8 cellular contexts compared by ENCODE assay signal in the genomic region with DNA sequence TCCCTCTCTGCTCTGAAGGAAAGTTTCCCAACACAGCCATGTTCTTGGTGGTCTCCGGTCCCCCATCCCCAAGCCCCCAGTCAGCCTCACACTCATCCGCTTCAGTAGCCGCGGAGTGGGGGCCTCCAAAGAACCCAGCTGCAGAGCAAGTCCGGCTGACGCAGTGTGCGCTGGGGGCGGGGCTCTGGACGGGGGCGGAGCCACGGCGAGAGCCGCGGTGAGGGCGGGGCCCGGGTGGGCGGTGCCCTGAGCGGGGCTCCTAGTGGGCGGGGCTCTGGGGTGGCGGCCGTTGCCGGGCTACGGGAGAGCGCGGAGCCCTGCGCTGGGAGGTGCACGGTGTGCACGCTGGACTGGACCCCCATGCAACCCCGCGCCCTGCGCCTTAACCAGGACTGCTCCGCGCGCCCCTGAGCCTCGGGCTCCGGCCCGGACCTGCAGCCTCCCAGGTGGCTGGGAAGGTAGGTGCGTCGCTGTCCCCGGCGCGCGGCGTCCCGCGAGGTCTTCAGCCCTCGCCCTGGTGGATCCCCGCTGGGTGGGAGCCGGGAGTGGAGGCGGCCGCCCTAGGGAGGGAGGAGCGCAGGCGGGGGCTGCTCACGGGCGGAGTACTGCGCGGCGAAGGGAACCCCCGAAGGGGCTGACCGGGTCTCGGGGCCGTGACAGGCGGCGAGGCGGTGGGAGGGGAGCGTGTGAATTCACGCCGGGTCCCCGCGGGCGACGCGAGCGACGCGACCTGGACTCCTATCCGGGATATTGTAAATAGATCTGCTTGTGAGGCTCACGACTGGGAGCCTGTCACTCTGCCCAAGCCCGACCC. TPM values are rescaled to one million over a fixed set of nuclear protein-coding genes. Genes with fewer than 3 reads are reported as not detected.
A peak's percentile ranks its signal among the peaks of the same experiment; 100 is the strongest.
DNase-seq lines count a peak whose midpoint lies in the region; ATAC-seq and TF ChIP-seq lines count a peak whose summit lies in the region.

No MANE protein-coding gene starts in this region.

- H3K27me3 ChIP-seq in mesendoderm (ENCODE audit: insufficient read depth, low read length, poor library complexity): peaks cover 7% of the 10 kb centered on the region

- no peak overlapping the region for H2AK5ac ChIP-seq in mesendoderm (ENCODE audit: low read length)

- H3K79me2 ChIP-seq in mesendoderm (ENCODE audit: control insufficient read depth, insufficient read depth, low read length): no peaks in the 10 kb centered on the region

- no CpG with 5 or more reads among the region's 79 CpGs for WGBS in mesendoderm (ENCODE audit: extremely low coverage, insufficient coverage, low lambda C conversion rate)

- no peak overlapping the region for H4K8ac ChIP-seq in mesendoderm (ENCODE audit: low read depth, low read length)

- no peaks in the 10 kb centered on the region for H3K36me3 ChIP-seq in mesendoderm (ENCODE audit: control insufficient read depth, insufficient read depth, low read length)

- DNase-seq in Ammon's horn (ENCODE audit: low spot score) (peak; percentile 87), NCI-H748 (lab: John Stamatoyannopoulos, UW; ENCODE audit: unreplicated experiment) (peak; percentile 96), mesendoderm (peak; percentile 91)
- DNase-seq in activated CD8-positive, alpha-beta memory T cell treated with anti-CD3 and anti-CD28 coated beads for 24 hours: peak; percentile 98
- peak; percentile 79 to 82 (median 79) for DNase-seq in effector memory CD8-positive, alpha-beta T cell
- DNase-seq in stimulated activated CD8-positive, alpha-beta memory T cell treated with anti-CD3 and anti-CD28 coated beads, Interleukin-12 subunit alpha, Interleukin-12 subunit beta, amount 100 ng/mL, for 24 hours (ENCODE audit: extremely low read depth): peak; percentile 73

- peak overlapping the region; percentile 46 for H3K9ac ChIP-seq in mesendoderm (ENCODE audit: low read length)

- H3K18ac ChIP-seq in mesendoderm (ENCODE audit: low read length): no peak overlapping the region

- H3K4me2 ChIP-seq in mesendoderm (ENCODE audit: low read length): peak overlapping the region; percentile 81

- H3K27me3 Mint-ChIP-seq in effector memory CD8-positive, alpha-beta T cell: peaks cover 43 to 78% of the 10 kb centered on the region in 2 donors

- no peak overlapping the region for H2BK15ac ChIP-seq in mesendoderm (replicated peaks; ENCODE audit: low read depth)

- no peak overlapping the region for H2BK120ac ChIP-seq in mesendoderm (ENCODE audit: low read depth, low read length)

- no peak overlapping the region for H2BK5ac ChIP-seq in mesendoderm (ENCODE audit: low read length)

- peak; percentile 87 for ATAC-seq in HG03342 (IDR thresholded peaks at IDR 0.05; ENCODE audit: unreplicated experiment)
- peak; percentile 88 for ATAC-seq in effector memory CD8-positive, alpha-beta T cell (replicated peaks)

- peak overlapping the region; percentile 72 to 76 for H3K4me3 Mint-ChIP-seq in effector memory CD8-positive, alpha-beta T cell

- H3K36me3 Mint-ChIP-seq in effector memory CD8-positive, alpha-beta T cell (ENCODE audit: insufficient read depth): no peaks in the 10 kb centered on the region

- no peak overlapping the region for H3K27ac ChIP-seq in mesendoderm (ENCODE audit: low read depth, low read length)

- H3K9me3 Mint-ChIP-seq in effector memory CD8-positive, alpha-beta T cell: peaks cover 0 to 7% of the 10 kb centered on the region in 2 donors

- peak overlapping the region; percentile 75 for H3K56ac ChIP-seq in mesendoderm (ENCODE audit: low read length)

- no peak overlapping the region for H3K27ac Mint-ChIP-seq in effector memory CD8-positive, alpha-beta T cell

- no peak overlapping the region for H3K4ac ChIP-seq in mesendoderm (ENCODE audit: low read depth, low read length)

- peak overlapping the region; percentile 43 for H3K4me3 ChIP-seq in mesendoderm (ENCODE audit: low read length)

- H3K4me1 Mint-ChIP-seq in effector memory CD8-positive, alpha-beta T cell (ENCODE audit: low read depth in 2 of 2): peaks cover 7 to 12% of the 10 kb centered on the region in 2 donors

- peak; percentile 40 for TF ChIP-seq POLR2A in GM19099 (IDR thresholded peaks at IDR 0.05; ENCODE audit: extremely low read depth, insufficient read length, low read depth)

- H4K5ac ChIP-seq in mesendoderm (ENCODE audit: low read length): no peak overlapping the region

- H3K79me1 ChIP-seq in mesendoderm (ENCODE audit: low read length): no peaks in the 10 kb centered on the region

- no peak overlapping the region for H3K23ac ChIP-seq in mesendoderm (ENCODE audit: low read length)

- H3K4me1 ChIP-seq in mesendoderm (ENCODE audit: control insufficient read depth, low read depth, low read length): no peaks in the 10 kb centered on the region

RNA-seq across cellular contexts. Expression of a gene that starts 9.1 kb away (rescaled TPM):
- 1.5 TPM for polyA plus RNA-seq in mesendoderm (2013, experiment 1 of 2)
- 1.5 TPM for polyA plus RNA-seq in mesendoderm (2013, experiment 2 of 2)
